ENCODE assay signal across 21 cellular contexts in the genomic region with DNA sequence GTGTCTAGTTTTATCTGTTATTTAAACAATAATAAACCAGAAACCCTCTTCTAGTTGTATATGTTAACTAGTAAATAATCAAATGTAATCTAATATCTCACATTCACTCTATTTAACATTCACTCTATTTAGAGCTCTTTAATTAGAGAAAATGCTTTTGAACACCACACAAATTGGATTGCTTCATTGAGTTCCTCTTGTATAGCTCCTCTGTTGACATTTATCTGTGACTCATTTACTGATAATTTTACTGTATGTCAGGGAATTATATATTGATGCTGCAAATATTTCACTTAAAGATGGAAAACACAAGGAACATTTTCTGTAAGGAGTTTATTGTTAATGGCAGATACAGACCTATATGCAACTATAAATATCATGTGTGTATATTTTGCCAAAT.
"Had no signal": no experiment of that assay in that cellular context is flagged by ENCODE, and none has a peak within 500 bp of the region (broad histone marks: within the 10 kb centered on the region; RNA-seq: fewer than 3 reads in every experiment).

No MANE protein-coding gene starts in this region.

- DNase-seq: colonic mucosa; dermis blood vessel endothelial cell; erythroblast; foreskin keratinocyte; immature natural killer cell; kidney; left cardiac atrium; left ventricle myocardium inferior; lower lobe of right lung; midbrain; posterior cingulate gyrus; spleen; stimulated activated CD4-positive, alpha-beta T cell treated with anti-CD3 and anti-CD28 coated beads, Interleukin-15, amount 100 ng/mL, for 24 hours; stimulated activated CD4-positive, alpha-beta T cell treated with anti-CD3 and anti-CD28 coated beads, Interleukin-1b, Interleukin-23, amount 100 ng/mL, for 48 hours; stimulated activated CD4-positive, alpha-beta T cell treated with anti-CD3 and anti-CD28 coated beads, Interleukin-4, amount 100 ng/mL, for 24 hours; substantia nigra; transverse colon had no signal

- H3K27ac ChIP-seq: colonic mucosa, foreskin keratinocyte, left ventricle myocardium inferior, lower lobe of right lung, spleen, thoracic aorta, transverse colon had no signal

- ATAC-seq: foreskin keratinocyte; left cardiac atrium; lower lobe of right lung; natural killer cell treated with Interleukin-12 subunit alpha and Interleukin-12 subunit beta and Interleukin-15 and Interleukin-18, amount 100 ng/mL, for 72 hours; sciatic nerve; stimulated activated memory B cell treated with anti-CD40 and anti-IgM and Interleukin-4, amounts not matched to agents 10 μg/mL and 1 μg/mL and 100 μg/mL, for 72 hours had no signal

- H3K4me3 ChIP-seq: colonic mucosa, left ventricle myocardium inferior, lower lobe of right lung, spleen, thoracic aorta, transverse colon had no signal

- H3K36me3 ChIP-seq: colonic mucosa, left ventricle myocardium inferior, lower lobe of right lung, spleen, thoracic aorta, transverse colon had no signal

- H3K4me1 ChIP-seq: colonic mucosa, left ventricle myocardium inferior, lower lobe of right lung had no signal

- H3K27me3 ChIP-seq: colonic mucosa, foreskin keratinocyte, spleen, transverse colon had no signal

- H3K9me3 ChIP-seq: colonic mucosa, left ventricle myocardium inferior, lower lobe of right lung, spleen, thoracic aorta, transverse colon had no signal
